Comparison of ENCODE assay signal across 1 cellular context in the genomic region with DNA sequence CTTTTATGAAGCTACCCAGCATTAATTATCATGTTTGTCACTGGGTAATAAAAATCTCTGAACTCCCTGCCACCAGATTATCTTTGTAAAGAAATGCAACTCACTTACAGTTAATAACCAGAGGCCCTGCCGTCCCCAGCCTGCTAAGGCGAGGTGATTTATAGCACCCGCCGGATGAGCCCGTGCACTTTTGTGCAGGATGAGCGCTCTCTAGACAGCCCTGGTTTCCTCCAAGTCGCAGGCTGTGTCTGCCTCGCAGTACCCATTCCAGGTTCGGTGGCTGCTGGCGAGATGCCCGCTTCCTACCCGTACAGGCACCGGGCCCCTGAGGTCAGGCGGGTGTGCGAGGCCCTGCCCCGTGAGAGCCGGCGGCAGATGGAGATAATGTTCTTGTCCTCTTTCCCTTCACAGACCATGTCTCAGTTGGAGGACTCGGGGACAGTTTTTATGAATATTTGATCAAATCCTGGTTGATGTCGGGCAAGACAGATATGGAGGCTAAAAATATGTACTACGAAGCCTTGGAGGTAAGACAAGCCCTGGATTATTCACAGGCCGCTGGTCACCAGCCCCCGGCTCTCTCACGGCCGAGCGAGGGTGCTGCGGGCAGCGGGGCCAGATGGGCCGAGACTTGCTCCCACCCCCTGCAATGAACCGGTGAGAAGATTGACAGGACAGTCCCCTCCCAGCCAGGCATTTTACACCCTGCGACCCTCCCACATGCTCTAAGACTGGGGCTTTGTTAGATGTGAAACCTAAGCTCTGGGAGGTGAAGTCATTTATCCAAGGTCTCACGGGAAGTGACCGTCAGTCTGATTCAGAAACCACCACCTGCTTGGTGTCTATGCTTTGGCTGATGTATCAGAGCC.
TF ChIP-seq lines count a peak whose summit lies in the region.

No MANE protein-coding gene starts in this region.

TF ChIP-seq in HEK293, 187 proteins besides CTCF, POLR2A, EP300 and RAD21 (continued from another document):
- TF ChIP-seq, protein P1, sequence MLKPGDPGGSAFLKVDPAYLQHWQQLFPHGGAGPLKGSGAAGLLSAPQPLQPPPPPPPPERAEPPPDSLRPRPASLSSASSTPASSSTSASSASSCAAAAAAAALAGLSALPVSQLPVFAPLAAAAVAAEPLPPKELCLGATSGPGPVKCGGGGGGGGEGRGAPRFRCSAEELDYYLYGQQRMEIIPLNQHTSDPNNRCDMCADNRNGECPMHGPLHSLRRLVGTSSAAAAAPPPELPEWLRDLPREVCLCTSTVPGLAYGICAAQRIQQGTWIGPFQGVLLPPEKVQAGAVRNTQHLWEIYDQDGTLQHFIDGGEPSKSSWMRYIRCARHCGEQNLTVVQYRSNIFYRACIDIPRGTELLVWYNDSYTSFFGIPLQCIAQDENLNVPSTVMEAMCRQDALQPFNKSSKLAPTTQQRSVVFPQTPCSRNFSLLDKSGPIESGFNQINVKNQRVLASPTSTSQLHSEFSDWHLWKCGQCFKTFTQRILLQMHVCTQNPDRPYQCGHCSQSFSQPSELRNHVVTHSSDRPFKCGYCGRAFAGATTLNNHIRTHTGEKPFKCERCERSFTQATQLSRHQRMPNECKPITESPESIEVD (tag by site-specific recombination; IDR thresholded peaks at IDR 0.05), result peak; percentile 99
- TF ChIP-seq ZNF184 (tag by site-specific recombination; IDR thresholded peaks at IDR 0.05) (no peak), ZSCAN16 (tag by site-specific recombination; IDR thresholded peaks at IDR 0.05) (no peak), ZNF670 (tag by site-specific recombination; IDR thresholded peaks at IDR 0.05; ENCODE audit: low read depth) (no peak), ZNF341 (tag by site-specific recombination; IDR thresholded peaks at IDR 0.05; ENCODE audit: low read depth) (no peak), OVOL3 (tag by site-specific recombination; IDR thresholded peaks at IDR 0.05) (no peak), ZEB2 (tag by site-specific recombination; IDR thresholded peaks at IDR 0.05) (peak; percentile 64), EGR2 (tag by site-specific recombination; IDR thresholded peaks at IDR 0.05; ENCODE audit: low read depth) (peak; percentile 62), BCL11B (tag by site-specific recombination; IDR thresholded peaks at IDR 0.05; ENCODE audit: low read depth) (no peak), ZNF624 (tag by site-specific recombination; IDR thresholded peaks at IDR 0.05) (no peak), ZNF629 (tag by site-specific recombination; IDR thresholded peaks at IDR 0.05) (peak; percentile 28; the same call in 1 of the 2 replicates), ZNF433 (tag by site-specific recombination; IDR thresholded peaks at IDR 0.05; ENCODE audit: low read depth) (no peak), GLIS1 (tag by site-specific recombination; IDR thresholded peaks at IDR 0.05) (peak; percentile 94), ZNF202 (tag by site-specific recombination; IDR thresholded peaks at IDR 0.05; ENCODE audit: borderline replicate concordance) (no peak), REPIN1 (tag by site-specific recombination; IDR thresholded peaks at IDR 0.05; ENCODE audit: low read depth) (no peak), ZNF561 (tag by site-specific recombination; IDR thresholded peaks at IDR 0.05; ENCODE audit: borderline replicate concordance) (peak; percentile 76; the same call in 1 of the 2 replicates), ZNF501 (tag by site-specific recombination; IDR thresholded peaks at IDR 0.05) (no peak; the same call in 1 of the 2 replicates), ZNF610 (tag by site-specific recombination; IDR thresholded peaks at IDR 0.05; ENCODE audit: borderline replicate concordance) (0 out of 2 replicates have a peak, but pooled peaks have one; percentile 57)
- TF ChIP-seq, protein P2, sequence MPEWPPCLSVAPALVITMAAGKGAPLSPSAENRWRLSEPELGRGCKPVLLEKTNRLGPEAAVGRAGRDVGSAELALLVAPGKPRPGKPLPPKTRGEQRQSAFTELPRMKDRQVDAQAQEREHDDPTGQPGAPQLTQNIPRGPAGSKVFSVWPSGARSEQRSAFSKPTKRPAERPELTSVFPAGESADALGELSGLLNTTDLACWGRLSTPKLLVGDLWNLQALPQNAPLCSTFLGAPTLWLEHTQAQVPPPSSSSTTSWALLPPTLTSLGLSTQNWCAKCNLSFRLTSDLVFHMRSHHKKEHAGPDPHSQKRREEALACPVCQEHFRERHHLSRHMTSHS (tag by site-specific recombination; IDR thresholded peaks at IDR 0.05), result 0 out of 2 replicates have a peak, but pooled peaks have one; percentile 29
- TF ChIP-seq, protein P3, sequence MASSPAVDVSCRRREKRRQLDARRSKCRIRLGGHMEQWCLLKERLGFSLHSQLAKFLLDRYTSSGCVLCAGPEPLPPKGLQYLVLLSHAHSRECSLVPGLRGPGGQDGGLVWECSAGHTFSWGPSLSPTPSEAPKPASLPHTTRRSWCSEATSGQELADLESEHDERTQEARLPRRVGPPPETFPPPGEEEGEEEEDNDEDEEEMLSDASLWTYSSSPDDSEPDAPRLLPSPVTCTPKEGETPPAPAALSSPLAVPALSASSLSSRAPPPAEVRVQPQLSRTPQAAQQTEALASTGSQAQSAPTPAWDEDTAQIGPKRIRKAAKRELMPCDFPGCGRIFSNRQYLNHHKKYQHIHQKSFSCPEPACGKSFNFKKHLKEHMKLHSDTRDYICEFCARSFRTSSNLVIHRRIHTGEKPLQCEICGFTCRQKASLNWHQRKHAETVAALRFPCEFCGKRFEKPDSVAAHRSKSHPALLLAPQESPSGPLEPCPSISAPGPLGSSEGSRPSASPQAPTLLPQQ (tag by site-specific recombination; IDR thresholded peaks at IDR 0.05), result 0 out of 2 replicates have a peak, but pooled peaks have one; percentile 27
- TF ChIP-seq, protein P4, sequence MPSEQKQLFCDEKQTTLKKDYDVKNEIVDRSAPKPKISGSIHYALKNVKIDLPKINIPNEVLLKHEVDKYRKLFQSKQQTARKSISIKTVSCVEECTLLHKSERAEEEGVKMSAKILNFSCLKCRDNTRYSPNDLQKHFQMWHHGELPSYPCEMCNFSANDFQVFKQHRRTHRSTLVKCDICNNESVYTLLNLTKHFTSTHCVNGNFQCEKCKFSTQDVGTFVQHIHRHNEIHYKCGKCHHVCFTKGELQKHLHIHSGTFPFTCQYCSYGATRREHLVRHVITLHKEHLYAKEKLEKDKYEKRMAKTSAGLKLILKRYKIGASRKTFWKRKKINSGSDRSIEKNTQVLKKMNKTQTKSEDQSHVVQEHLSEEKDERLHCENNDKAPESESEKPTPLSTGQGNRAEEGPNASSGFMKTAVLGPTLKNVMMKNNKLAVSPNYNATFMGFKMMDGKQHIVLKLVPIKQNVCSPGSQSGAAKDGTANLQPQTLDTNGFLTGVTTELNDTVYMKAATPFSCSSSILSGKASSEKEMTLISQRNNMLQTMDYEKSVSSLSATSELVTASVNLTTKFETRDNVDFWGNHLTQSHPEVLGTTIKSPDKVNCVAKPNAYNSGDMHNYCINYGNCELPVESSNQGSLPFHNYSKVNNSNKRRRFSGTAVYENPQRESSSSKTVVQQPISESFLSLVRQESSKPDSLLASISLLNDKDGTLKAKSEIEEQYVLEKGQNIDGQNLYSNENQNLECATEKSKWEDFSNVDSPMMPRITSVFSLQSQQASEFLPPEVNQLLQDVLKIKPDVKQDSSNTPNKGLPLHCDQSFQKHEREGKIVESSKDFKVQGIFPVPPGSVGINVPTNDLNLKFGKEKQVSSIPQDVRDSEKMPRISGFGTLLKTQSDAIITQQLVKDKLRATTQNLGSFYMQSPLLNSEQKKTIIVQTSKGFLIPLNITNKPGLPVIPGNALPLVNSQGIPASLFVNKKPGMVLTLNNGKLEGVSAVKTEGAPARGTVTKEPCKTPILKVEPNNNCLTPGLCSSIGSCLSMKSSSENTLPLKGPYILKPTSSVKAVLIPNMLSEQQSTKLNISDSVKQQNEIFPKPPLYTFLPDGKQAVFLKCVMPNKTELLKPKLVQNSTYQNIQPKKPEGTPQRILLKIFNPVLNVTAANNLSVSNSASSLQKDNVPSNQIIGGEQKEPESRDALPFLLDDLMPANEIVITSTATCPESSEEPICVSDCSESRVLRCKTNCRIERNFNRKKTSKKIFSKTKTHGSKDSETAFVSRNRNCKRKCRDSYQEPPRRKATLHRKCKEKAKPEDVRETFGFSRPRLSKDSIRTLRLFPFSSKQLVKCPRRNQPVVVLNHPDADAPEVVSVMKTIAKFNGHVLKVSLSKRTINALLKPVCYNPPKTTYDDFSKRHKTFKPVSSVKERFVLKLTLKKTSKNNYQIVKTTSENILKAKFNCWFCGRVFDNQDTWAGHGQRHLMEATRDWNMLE (tag by site-specific recombination; conservative IDR thresholded peaks at IDR 0.05; ENCODE audit: low read depth), result 0 out of 2 replicates have a peak, but pooled peaks have one; percentile 29
- TF ChIP-seq, protein P5, sequence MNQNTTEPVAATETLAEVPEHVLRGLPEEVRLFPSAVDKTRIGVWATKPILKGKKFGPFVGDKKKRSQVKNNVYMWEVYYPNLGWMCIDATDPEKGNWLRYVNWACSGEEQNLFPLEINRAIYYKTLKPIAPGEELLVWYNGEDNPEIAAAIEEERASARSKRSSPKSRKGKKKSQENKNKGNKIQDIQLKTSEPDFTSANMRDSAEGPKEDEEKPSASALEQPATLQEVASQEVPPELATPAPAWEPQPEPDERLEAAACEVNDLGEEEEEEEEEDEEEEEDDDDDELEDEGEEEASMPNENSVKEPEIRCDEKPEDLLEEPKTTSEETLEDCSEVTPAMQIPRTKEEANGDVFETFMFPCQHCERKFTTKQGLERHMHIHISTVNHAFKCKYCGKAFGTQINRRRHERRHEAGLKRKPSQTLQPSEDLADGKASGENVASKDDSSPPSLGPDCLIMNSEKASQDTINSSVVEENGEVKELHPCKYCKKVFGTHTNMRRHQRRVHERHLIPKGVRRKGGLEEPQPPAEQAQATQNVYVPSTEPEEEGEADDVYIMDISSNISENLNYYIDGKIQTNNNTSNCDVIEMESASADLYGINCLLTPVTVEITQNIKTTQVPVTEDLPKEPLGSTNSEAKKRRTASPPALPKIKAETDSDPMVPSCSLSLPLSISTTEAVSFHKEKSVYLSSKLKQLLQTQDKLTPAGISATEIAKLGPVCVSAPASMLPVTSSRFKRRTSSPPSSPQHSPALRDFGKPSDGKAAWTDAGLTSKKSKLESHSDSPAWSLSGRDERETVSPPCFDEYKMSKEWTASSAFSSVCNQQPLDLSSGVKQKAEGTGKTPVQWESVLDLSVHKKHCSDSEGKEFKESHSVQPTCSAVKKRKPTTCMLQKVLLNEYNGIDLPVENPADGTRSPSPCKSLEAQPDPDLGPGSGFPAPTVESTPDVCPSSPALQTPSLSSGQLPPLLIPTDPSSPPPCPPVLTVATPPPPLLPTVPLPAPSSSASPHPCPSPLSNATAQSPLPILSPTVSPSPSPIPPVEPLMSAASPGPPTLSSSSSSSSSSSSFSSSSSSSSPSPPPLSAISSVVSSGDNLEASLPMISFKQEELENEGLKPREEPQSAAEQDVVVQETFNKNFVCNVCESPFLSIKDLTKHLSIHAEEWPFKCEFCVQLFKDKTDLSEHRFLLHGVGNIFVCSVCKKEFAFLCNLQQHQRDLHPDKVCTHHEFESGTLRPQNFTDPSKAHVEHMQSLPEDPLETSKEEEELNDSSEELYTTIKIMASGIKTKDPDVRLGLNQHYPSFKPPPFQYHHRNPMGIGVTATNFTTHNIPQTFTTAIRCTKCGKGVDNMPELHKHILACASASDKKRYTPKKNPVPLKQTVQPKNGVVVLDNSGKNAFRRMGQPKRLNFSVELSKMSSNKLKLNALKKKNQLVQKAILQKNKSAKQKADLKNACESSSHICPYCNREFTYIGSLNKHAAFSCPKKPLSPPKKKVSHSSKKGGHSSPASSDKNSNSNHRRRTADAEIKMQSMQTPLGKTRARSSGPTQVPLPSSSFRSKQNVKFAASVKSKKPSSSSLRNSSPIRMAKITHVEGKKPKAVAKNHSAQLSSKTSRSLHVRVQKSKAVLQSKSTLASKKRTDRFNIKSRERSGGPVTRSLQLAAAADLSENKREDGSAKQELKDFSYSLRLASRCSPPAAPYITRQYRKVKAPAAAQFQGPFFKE (tag by site-specific recombination; IDR thresholded peaks at IDR 0.05; ENCODE audit: borderline replicate concordance), result no peak
- TF ChIP-seq, protein P6, sequence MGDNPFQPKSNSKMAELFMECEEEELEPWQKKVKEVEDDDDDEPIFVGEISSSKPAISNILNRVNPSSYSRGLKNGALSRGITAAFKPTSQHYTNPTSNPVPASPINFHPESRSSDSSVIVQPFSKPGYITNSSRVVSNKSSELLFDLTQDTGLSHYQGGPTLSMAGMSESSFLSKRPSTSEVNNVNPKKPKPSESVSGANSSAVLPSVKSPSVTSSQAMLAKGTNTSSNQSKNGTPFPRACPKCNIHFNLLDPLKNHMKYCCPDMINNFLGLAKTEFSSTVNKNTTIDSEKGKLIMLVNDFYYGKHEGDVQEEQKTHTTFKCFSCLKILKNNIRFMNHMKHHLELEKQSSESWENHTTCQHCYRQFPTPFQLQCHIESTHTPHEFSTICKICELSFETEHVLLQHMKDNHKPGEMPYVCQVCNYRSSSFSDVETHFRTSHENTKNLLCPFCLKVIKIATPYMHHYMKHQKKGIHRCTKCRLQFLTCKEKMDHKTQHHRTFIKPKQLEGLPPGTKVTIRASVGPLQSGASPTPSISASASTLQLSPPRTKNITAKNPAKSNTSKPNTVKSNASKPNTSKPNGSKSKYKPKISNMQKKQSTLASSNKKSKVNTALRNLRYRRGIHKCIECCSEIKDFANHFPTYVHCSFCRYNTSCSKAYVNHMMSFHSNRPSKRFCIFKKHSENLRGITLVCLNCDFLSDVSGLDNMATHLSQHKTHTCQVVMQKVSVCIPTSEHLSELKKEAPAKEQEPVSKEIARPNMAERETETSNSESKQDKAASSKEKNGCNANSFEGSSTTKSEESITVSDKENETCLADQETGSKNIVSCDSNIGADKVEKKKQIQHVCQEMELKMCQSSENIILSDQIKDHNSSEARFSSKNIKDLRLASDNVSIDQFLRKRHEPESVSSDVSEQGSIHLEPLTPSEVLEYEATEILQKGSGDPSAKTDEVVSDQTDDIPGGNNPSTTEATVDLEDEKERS (tag by site-specific recombination; IDR thresholded peaks at IDR 0.05), result no peak
TF ChIP-seq in HEK293: peak in this region for 38.
